ENCODE assay signal across 8 cellular contexts in the genomic region with DNA sequence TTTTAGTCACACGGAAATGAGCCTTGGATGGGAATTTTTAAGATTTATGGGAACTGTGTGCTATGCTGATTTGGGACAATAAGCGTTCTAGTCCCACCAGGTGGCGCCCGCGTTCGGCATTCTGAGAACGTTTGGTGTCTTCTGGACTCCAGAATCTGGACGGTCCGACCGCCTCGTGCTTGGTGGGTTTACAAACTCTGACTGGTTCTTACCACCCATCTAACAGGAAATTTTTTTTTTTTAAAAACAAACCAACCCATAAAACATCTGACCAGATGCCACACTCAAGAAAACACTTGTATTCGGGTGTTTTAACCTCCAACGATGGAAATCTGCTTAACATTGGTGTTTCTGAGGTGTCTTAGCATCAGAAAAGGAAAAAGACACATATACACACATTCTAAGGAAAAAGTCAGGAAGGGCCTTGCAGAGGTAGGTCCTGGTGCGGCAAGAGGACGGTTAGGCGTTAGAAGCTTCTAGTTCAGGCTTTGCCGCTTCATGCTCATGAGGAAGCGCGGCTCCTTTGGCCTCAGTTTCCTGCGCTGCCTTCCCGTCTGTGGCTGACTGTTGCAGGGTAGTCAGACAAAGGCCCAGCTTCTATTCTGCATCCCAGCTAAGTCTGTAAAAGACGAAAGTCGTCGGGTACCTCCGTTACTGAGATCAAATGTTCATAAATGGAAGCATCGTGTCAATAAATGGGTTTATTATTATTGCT. TPM values are rescaled to one million over a fixed set of nuclear protein-coding genes. Genes with fewer than 3 reads are reported as not detected.
A peak's percentile ranks its signal among the peaks of the same experiment; 100 is the strongest.
DNase-seq lines count a peak whose midpoint lies in the region; ATAC-seq, FAIRE-seq and TF ChIP-seq lines count a peak whose summit lies in the region.

No MANE protein-coding gene starts in this region.

- peak overlapping the region; percentile 86 to 97 (median 88) for H3K4me3 Mint-ChIP-seq in CD4-positive, CD25-positive, alpha-beta regulatory T cell

- no peaks in the 10 kb centered on the region for H3K9me3 ChIP-seq in CD4-positive, CD25-positive, alpha-beta regulatory T cell (ENCODE audit: control insufficient read depth in 2 of 2, low read length in 2 of 2)
- no peaks in the 10 kb centered on the region for H3K9me3 ChIP-seq in HUES48 (ENCODE audit: control insufficient read depth, insufficient read depth, low read length)
- H3K9me3 ChIP-seq in NT2/D1 (ENCODE audit: insufficient read depth, low read length), result no peaks in the 10 kb centered on the region
- no peaks in the 10 kb centered on the region for H3K9me3 ChIP-seq in endothelial cell of umbilical vein (replicated peaks; ENCODE audit: control insufficient read depth, insufficient read depth, low read length)

- BruUV-seq in endothelial cell of umbilical vein (replicated peaks; lab: Mats Ljungman, UMichigan), result TSS peak; percentile 95

- ATAC-seq in CD4-positive, CD25-positive, alpha-beta regulatory T cell (ENCODE audit: low read depth in 2 of 2), result no peak
- no peak for ATAC-seq in HG03135 (IDR thresholded peaks at IDR 0.05; ENCODE audit: unreplicated experiment)

- peaks cover 5% of the 10 kb centered on the region for H3K79me2 ChIP-seq in endothelial cell of umbilical vein (ENCODE audit: control insufficient read depth, insufficient read depth, low read length)

- peak overlapping the region; percentile 95 for H2AFZ ChIP-seq in endothelial cell of umbilical vein (ENCODE audit: low read depth, low read length)

- H3K27me3 Mint-ChIP-seq in CD4-positive, CD25-positive, alpha-beta regulatory T cell, result peaks cover 39% of the 10 kb centered on the region

- H3K9me3 Mint-ChIP-seq in CD4-positive, CD25-positive, alpha-beta regulatory T cell, result no peaks in the 10 kb centered on the region

- DNase-seq in CD4-positive, CD25-positive, alpha-beta regulatory T cell, result peak; percentile 57 to 68 (median 65)
- DNase-seq in NT2/D1 (ENCODE audit: low read depth, low spot score) (peak; percentile 87), activated T-cell treated with anti-CD3 and anti-CD28 coated beads for 24 hours (ENCODE audit: low read depth) (peak; percentile 51), endothelial cell of umbilical vein (ENCODE audit: low read depth, low spot score) (peak; percentile 87), midbrain (lab: John Stamatoyannopoulos, UW) (peak; percentile 88)
- DNase-seq in stimulated activated CD8-positive, alpha-beta memory T cell treated with anti-CD3 and anti-CD28 coated beads, Interleukin-15, amount 100 ng/mL, for 1 hour (ENCODE audit: low read depth), result peak; percentile 61

- dilution Hi-C loops in endothelial cell of umbilical vein (cut with MboI; ENCODE audit: extremely low pct_ligation_motif_present, low sequenced_read_pairs), result no loop called here

- H3K36me3 ChIP-seq in CD4-positive, CD25-positive, alpha-beta regulatory T cell (ENCODE audit: control insufficient read depth, insufficient read depth, low read length), result no peaks in the 10 kb centered on the region
- H3K36me3 ChIP-seq in HUES48 (ENCODE audit: control insufficient read depth, insufficient read depth, low read length) (no peaks in the 10 kb centered on the region), NT2/D1 (ENCODE audit: insufficient read depth, insufficient read length, low read length) (no peaks in the 10 kb centered on the region), endothelial cell of umbilical vein (ENCODE audit: control insufficient read depth in 2 of 2, extremely low read depth in 1 of 2, insufficient read depth in 2 of 2, low read length in 2 of 2) (no peaks in the 10 kb centered on the region)

- H3K9ac ChIP-seq in HUES48 (ENCODE audit: low read depth, low read length) (peak overlapping the region; percentile 20; the same call in 1 of the 2 replicates), NT2/D1 (ENCODE audit: insufficient read length, low read depth) (peak overlapping the region; percentile 85), endothelial cell of umbilical vein (replicated peaks; ENCODE audit: extremely low read depth, insufficient read depth, low read length) (peak overlapping the region; percentile 61)

- CTCF ChIA-PET in endothelial cell of umbilical vein (lab: Charles Lee), result interaction anchor here (0.7 to 14.5 kb wide), 17 partner anchors 12 to 865 kb away, joined by 3 to 663 read pairs (median 5); a partner anchor contains a TSS

- POLR2A ChIA-PET in endothelial cell of umbilical vein (lab: Charles Lee), result interaction anchor here (1.0 to 1.4 kb wide), 3 partner anchors 22 to 41 kb away, joined by 3 to 11 read pairs (median 5); a partner anchor contains a TSS

- H3K4me1 ChIP-seq in CD4-positive, CD25-positive, alpha-beta regulatory T cell (ENCODE audit: control insufficient read depth, insufficient read depth, low read length, poor library complexity, severe bottlenecking), result peaks cover 19% of the 10 kb centered on the region
- H3K4me1 ChIP-seq in HUES48 (ENCODE audit: control insufficient read depth, insufficient read depth, low read length) (peaks cover 27% of the 10 kb centered on the region), NT2/D1 (ENCODE audit: insufficient read depth, insufficient read length) (peaks cover 2% of the 10 kb centered on the region), endothelial cell of umbilical vein (ENCODE audit: control insufficient read depth, extremely low read depth, insufficient read depth, low read length) (peaks cover 13% of the 10 kb centered on the region)

- H3K4me3 ChIP-seq in CD4-positive, CD25-positive, alpha-beta regulatory T cell (ENCODE audit: low read depth, low read length), result peak overlapping the region; percentile 88
- peak overlapping the region; percentile 85 for H3K4me3 ChIP-seq in HUES48 (ENCODE audit: low read depth, low read length)
- H3K4me3 ChIP-seq in NT2/D1 (ENCODE audit: insufficient read length, low read depth), result peak overlapping the region; percentile 84
- H3K4me3 ChIP-seq in endothelial cell of umbilical vein (replicated peaks in 1 of 3; ENCODE audit: insufficient read depth in 1 of 3, low read depth in 1 of 3, low read length in 3 of 3), result peak overlapping the region in 2 of 3 experiments; percentile 72 to 80

- H3K4me2 ChIP-seq in endothelial cell of umbilical vein (ENCODE audit: insufficient read depth, low read length), result peak overlapping the region; percentile 81

- H3K27ac ChIP-seq in CD4-positive, CD25-positive, alpha-beta regulatory T cell (ENCODE audit: insufficient read depth, low read length, poor library complexity, severe bottlenecking), result peak overlapping the region; percentile 18
- H3K27ac ChIP-seq in HUES48 (ENCODE audit: low read depth, low read length) (peak overlapping the region; percentile 58), endothelial cell of umbilical vein (ENCODE audit: insufficient read depth, low read depth, low read length) (peak overlapping the region; percentile 59)

- no peaks in the 10 kb centered on the region for H3K36me3 Mint-ChIP-seq in CD4-positive, CD25-positive, alpha-beta regulatory T cell

- H3K4me1 Mint-ChIP-seq in CD4-positive, CD25-positive, alpha-beta regulatory T cell, result peaks cover 9 to 19% (median 16%) of the 10 kb centered on the region in 4 donors

- H3K27me3 ChIP-seq in CD4-positive, CD25-positive, alpha-beta regulatory T cell (ENCODE audit: control insufficient read depth, insufficient read depth, low read length), result peaks cover 17% of the 10 kb centered on the region
- H3K27me3 ChIP-seq in HUES48 (ENCODE audit: control insufficient read depth, insufficient read depth, low read length), result peaks cover 19% of the 10 kb centered on the region
- no peaks in the 10 kb centered on the region for H3K27me3 ChIP-seq in NT2/D1 (ENCODE audit: insufficient read depth, insufficient read length)
- H3K27me3 ChIP-seq in endothelial cell of umbilical vein (ENCODE audit: control insufficient read depth in 2 of 2, insufficient read depth in 2 of 2, low read length in 2 of 2), result peaks cover 2 to 4% of the 10 kb centered on the region in 2 experiments

- H4K20me1 ChIP-seq in endothelial cell of umbilical vein (replicated peaks; ENCODE audit: control insufficient read depth, extremely low read depth, insufficient read depth, low read length), result no peaks in the 10 kb centered on the region

- TF ChIP-seq POLR2A in endothelial cell of umbilical vein (IDR thresholded peaks at IDR 0.05; ENCODE audit: low read depth, low read length), result no peak

- TF ChIP-seq CTCF in endothelial cell of umbilical vein (IDR thresholded peaks at IDR 0.05; ENCODE audit: extremely low read depth in 1 of 2, insufficient read depth in 1 of 2, low read depth in 1 of 2, low read length in 2 of 2), result peak; percentile 82 to 83

- H3K9me1 ChIP-seq in endothelial cell of umbilical vein (replicated peaks; ENCODE audit: control insufficient read depth, extremely low read depth, insufficient read depth, low read length), result no peaks in the 10 kb centered on the region

- intact Hi-C loops in endothelial cell of umbilical vein (cut with micrococcal nuclease), result loop anchor here (1.0 to 5.0 kb wide), 7 partner anchors 24 to 278 kb away; no protein-coding TSS in a partner anchor

- peak overlapping the region in 2 of 3 donors; percentile 13 to 91 for H3K27ac Mint-ChIP-seq in CD4-positive, CD25-positive, alpha-beta regulatory T cell

- FAIRE-seq in endothelial cell of umbilical vein (lab: Jason Lieb, UNC), result peak; percentile 98

RNA-seq across cellular contexts. Expression of a gene that starts 0.8 kb away (rescaled TPM):
- 0.67 TPM for total RNA-seq in CD4-positive, CD25-positive, alpha-beta regulatory T cell
- under 1 TPM in 1 of 4 donors, not detected in 3; 0.32 TPM for polyA plus RNA-seq in CD4-positive, CD25-positive, alpha-beta regulatory T cell
- total RNA-seq in endothelial cell of umbilical vein, result 7.4 and 10.9 TPM in 2 replicates
- polyA plus RNA-seq in endothelial cell of umbilical vein, result 2.9 and 3.4 TPM in 2 replicates
- polyA plus RNA-seq in endothelial cell of umbilical vein (2011; cell fraction: cytosol; rRNA removed), result 3.3 and 3.5 TPM in 2 replicates
- polyA plus RNA-seq in endothelial cell of umbilical vein (2011; cell fraction: nucleus; rRNA removed), result 3.0 and 3.2 TPM in 2 replicates
- 7.2 and 8.8 TPM in 2 replicates for polyA plus RNA-seq in endothelial cell of umbilical vein (2012)
- 6.0 and 6.5 TPM in 2 replicates for polyA minus RNA-seq in endothelial cell of umbilical vein
- 15.0 TPM for polyA minus RNA-seq in endothelial cell of umbilical vein (2011; cell fraction: cytosol; rRNA and poly(A)+ RNA removed)
- 3.1 and 3.9 TPM in 2 replicates for polyA minus RNA-seq in endothelial cell of umbilical vein (2011; cell fraction: nucleus; rRNA and poly(A)+ RNA removed)

RNA-seq across cellular contexts. Expression of a gene that starts 22.3 kb away (rescaled TPM):
- 35.7 TPM for total RNA-seq in CD4-positive, CD25-positive, alpha-beta regulatory T cell
- 10 to 100 TPM; 21.3 to 32.6 (median 26.7) TPM for polyA plus RNA-seq in CD4-positive, CD25-positive, alpha-beta regulatory T cell
- total RNA-seq in endothelial cell of umbilical vein, result 47.6 and 48.0 TPM in 2 replicates
- 48.1 and 54.1 TPM in 2 replicates for polyA plus RNA-seq in endothelial cell of umbilical vein
- polyA plus RNA-seq in endothelial cell of umbilical vein (2011; cell fraction: cytosol; rRNA removed), result 77.9 and 80.3 TPM in 2 replicates
- 87.2 and 92.0 TPM in 2 replicates for polyA plus RNA-seq in endothelial cell of umbilical vein (2011; cell fraction: nucleus; rRNA removed)
- 39.3 and 39.5 TPM in 2 replicates for polyA plus RNA-seq in endothelial cell of umbilical vein (2012)
- 44.8 and 59.8 TPM in 2 replicates for polyA minus RNA-seq in endothelial cell of umbilical vein
- 32.8 TPM for polyA minus RNA-seq in endothelial cell of umbilical vein (2011; cell fraction: cytosol; rRNA and poly(A)+ RNA removed)
- polyA minus RNA-seq in endothelial cell of umbilical vein (2011; cell fraction: nucleus; rRNA and poly(A)+ RNA removed), result 24.3 and 31.4 TPM in 2 replicates

RNA-seq across cellular contexts. Expression of a gene that starts 50.2 kb away (rescaled TPM):
- 167 TPM for total RNA-seq in CD4-positive, CD25-positive, alpha-beta regulatory T cell
- 1 to 10 TPM; 2.4 to 3.8 (median 2.9) TPM for polyA plus RNA-seq in CD4-positive, CD25-positive, alpha-beta regulatory T cell
- 69.1 and 74.2 TPM in 2 replicates for total RNA-seq in endothelial cell of umbilical vein
- 52.4 and 52.9 TPM in 2 replicates for polyA plus RNA-seq in endothelial cell of umbilical vein
- 55.5 and 56.5 TPM in 2 replicates for polyA plus RNA-seq in endothelial cell of umbilical vein (2011; cell fraction: cytosol; rRNA removed)
- 65.3 and 75.4 TPM in 2 replicates for polyA plus RNA-seq in endothelial cell of umbilical vein (2011; cell fraction: nucleus; rRNA removed)
- 46.4 and 49.8 TPM in 2 replicates for polyA plus RNA-seq in endothelial cell of umbilical vein (2012)
- 64.9 and 75.6 TPM in 2 replicates for polyA minus RNA-seq in endothelial cell of umbilical vein
- polyA minus RNA-seq in endothelial cell of umbilical vein (2011; cell fraction: cytosol; rRNA and poly(A)+ RNA removed), result 29.7 TPM
- 31.4 and 32.5 TPM in 2 replicates for polyA minus RNA-seq in endothelial cell of umbilical vein (2011; cell fraction: nucleus; rRNA and poly(A)+ RNA removed)

Comparison
In these comparisons a context has a peak if more than half of its experiments do, and no peak if none do; other contexts are left out.
1. H3K9ac ChIP-seq: peak in every context shown above with its lines; median percentile 85 in NT2/D1; 61 in endothelial cell of umbilical vein; 20 in HUES48.